ENCODE assay signal across 26 cellular contexts in the genomic region with DNA sequence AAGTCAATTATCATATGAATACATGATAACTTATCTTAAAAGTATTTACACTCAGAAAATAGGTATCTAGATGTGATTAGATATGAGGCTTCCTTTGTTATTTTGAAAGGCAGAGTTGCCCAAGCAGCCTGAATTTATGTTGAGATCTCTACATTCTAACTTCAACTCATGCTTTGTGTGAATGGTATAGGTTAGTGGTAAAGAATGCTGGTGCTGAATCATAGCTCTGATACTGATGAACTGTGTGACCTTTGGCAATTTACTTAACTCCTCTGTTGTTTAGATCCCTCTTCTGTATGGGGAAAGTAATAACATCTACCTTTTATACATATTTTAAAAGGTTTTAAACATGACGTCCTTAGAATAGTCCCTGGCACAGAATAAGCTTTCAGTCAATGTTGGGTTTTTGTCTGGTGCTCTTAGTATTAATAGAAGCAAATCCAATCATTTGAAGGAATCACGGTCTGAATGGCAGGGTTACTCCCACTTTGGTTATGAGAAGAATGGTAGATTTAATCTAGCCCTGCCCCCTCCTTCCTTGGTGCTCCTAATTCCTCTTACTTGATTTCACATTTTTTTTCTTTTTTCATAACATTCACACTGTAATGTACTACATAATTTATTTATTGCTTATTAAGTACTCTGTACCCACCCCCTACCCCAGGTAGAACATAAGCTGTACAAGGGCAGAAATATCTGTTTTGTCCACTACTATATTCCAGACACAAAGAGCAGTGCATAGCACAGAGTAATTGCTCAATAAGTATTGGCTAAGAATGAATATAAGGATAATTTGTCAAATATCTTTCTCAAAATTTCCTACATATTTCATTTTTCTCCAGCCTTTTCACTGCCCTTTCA.
DNase-seq lines count a peak whose midpoint lies in the region; ATAC-seq and TF ChIP-seq lines count a peak whose summit lies in the region.
"Had no signal": no experiment of that assay in that cellular context is flagged by ENCODE, and none has a peak within 500 bp of the region (broad histone marks: within the 10 kb centered on the region; RNA-seq: fewer than 3 reads in every experiment).

No MANE protein-coding gene starts in this region.

- no TSS peak for BruUV-seq in Calu3 (replicated peaks; lab: Mats Ljungman, UMichigan)

- no peak overlapping the region for H3K23ac ChIP-seq in mesendoderm (ENCODE audit: low read length)

- POLR2A ChIA-PET in CD4-positive, alpha-beta T cell (lab: Charles Lee), result no interaction called here

- no peak overlapping the region for H2BK15ac ChIP-seq in mesendoderm (replicated peaks; ENCODE audit: low read depth)

- no peaks in the 10 kb centered on the region for H3K9me3 ChIP-seq in CD4-positive, alpha-beta T cell (ENCODE audit: control insufficient read depth, low read length)
- H3K9me3 ChIP-seq: esophagus muscularis mucosa, lower lobe of right lung, tibial artery had no signal

- peak overlapping the region; percentile 91 for H3K27ac Mint-ChIP-seq in Calu3 (ENCODE audit: unreplicated experiment)
- no peak overlapping the region for H3K27ac Mint-ChIP-seq in CD4-positive, alpha-beta T cell
- H3K27ac Mint-ChIP-seq: activated CD4-positive, alpha-beta T cell treated with anti-CD3 and anti-CD28 coated beads, Interleukin-2, amount 10 ng/mL, durations not matched to agents 7 days and 5 days; CD8-positive, alpha-beta memory T cell; neural progenitor cell; stimulated activated naive CD8-positive, alpha-beta T cell treated with anti-CD3 and anti-CD28 coated beads, Interleukin-15, Interleukin-2, amounts not matched to agents 100 ng/mL and 50 ng/mL, for 24 hours had no signal

- WGBS in mesendoderm (ENCODE audit: extremely low coverage, insufficient coverage, low lambda C conversion rate), result no CpG with 5 or more reads among the region's 2 CpGs

- no peak overlapping the region for H4K5ac ChIP-seq in mesendoderm (ENCODE audit: low read length)

- no peak overlapping the region for H2AK5ac ChIP-seq in mesendoderm (ENCODE audit: low read length)

- H3K36me3 ChIP-seq in mesendoderm (ENCODE audit: control insufficient read depth, insufficient read depth, low read length), result no peaks in the 10 kb centered on the region
- H3K36me3 ChIP-seq: esophagus muscularis mucosa, lower lobe of right lung, neural progenitor cell, tibial artery had no signal

- H3K4ac ChIP-seq in mesendoderm (ENCODE audit: low read depth, low read length), result no peak overlapping the region

- no peak overlapping the region for H4K8ac ChIP-seq in mesendoderm (ENCODE audit: low read depth, low read length)

- no peak for ATAC-seq in CD4-positive, alpha-beta T cell (ENCODE audit: poor library complexity)
- ATAC-seq: lower lobe of right lung had no signal

- no peak overlapping the region for H3K27ac ChIP-seq in mesendoderm (ENCODE audit: low read depth, low read length)
- H3K27ac ChIP-seq in CD4-positive, alpha-beta T cell (ENCODE audit: low read depth, low read length), result no peak overlapping the region
- H3K27ac ChIP-seq: esophagus muscularis mucosa, lower lobe of right lung, neural progenitor cell, tibial artery had no signal

- H3K36me3 Mint-ChIP-seq in Calu3 (ENCODE audit: insufficient read depth, unreplicated experiment), result peaks cover 8% of the 10 kb centered on the region
- no peaks in the 10 kb centered on the region for H3K36me3 Mint-ChIP-seq in CD4-positive, alpha-beta T cell (ENCODE audit: low read depth)
- H3K36me3 Mint-ChIP-seq: neural progenitor cell had no signal

- H2BK120ac ChIP-seq in mesendoderm (ENCODE audit: low read depth, low read length), result no peak overlapping the region

- peaks cover 54% of the 10 kb centered on the region for H3K4me1 Mint-ChIP-seq in Calu3 (ENCODE audit: low read depth, unreplicated experiment)
- no peaks in the 10 kb centered on the region for H3K4me1 Mint-ChIP-seq in CD4-positive, alpha-beta T cell (ENCODE audit: low read depth)
- H3K4me1 Mint-ChIP-seq: activated CD4-positive, alpha-beta T cell treated with anti-CD3 and anti-CD28 coated beads, Interleukin-2, amount 10 ng/mL, durations not matched to agents 7 days and 5 days; CD8-positive, alpha-beta memory T cell had no signal

- no peak overlapping the region for H3K4me3 Mint-ChIP-seq in Calu3 (ENCODE audit: low read depth, unreplicated experiment)
- H3K4me3 Mint-ChIP-seq in CD4-positive, alpha-beta T cell, result no peak overlapping the region
- H3K4me3 Mint-ChIP-seq: activated CD4-positive, alpha-beta T cell treated with anti-CD3 and anti-CD28 coated beads, Interleukin-2, amount 10 ng/mL, durations not matched to agents 7 days and 5 days; CD8-positive, alpha-beta memory T cell; neural progenitor cell; stimulated activated naive CD8-positive, alpha-beta T cell treated with anti-CD3 and anti-CD28 coated beads, Interleukin-15, Interleukin-2, amounts not matched to agents 100 ng/mL and 50 ng/mL, for 24 hours had no signal

- peaks cover 8% of the 10 kb centered on the region for H3K4me1 ChIP-seq in mesendoderm (ENCODE audit: control insufficient read depth, low read depth, low read length)
- H3K4me1 ChIP-seq: lower lobe of right lung, tibial artery had no signal

- DNase-seq in Calu3, result no peak
- DNase-seq in HT-29 (ENCODE audit: low spot score), result peak; percentile 27
- peak; percentile 83 for DNase-seq in amniotic epithelial cell (ENCODE audit: low read depth)
- peak; percentile 81 for DNase-seq in mesendoderm
- DNase-seq in CD4-positive, alpha-beta T cell, result no peak
- DNase-seq in posterior cingulate gyrus, result no peak
- DNase-seq in foreskin fibroblast, result no peak
- DNase-seq: activated CD4-positive, alpha-beta T cell treated with anti-CD3 and anti-CD28 coated beads, Interleukin-2, amount 10 ng/mL, durations not matched to agents 7 days and 5 days; activated CD8-positive, alpha-beta memory T cell treated with anti-CD3 and anti-CD28 coated beads, Interleukin-2, amount 50 U/mL, for 48 hours; activated naive CD4-positive, alpha-beta T cell; AML-193; CD8-positive, alpha-beta memory T cell; DMS53; KG1; kidney; lower lobe of right lung; MV-4-11; NCI-H2029; NCI-H345; NCI-H82; small intestine; T-helper 1 cell; tibial artery had no signal

- H3K18ac ChIP-seq in mesendoderm (ENCODE audit: low read length), result no peak overlapping the region

- H3K27me3 Mint-ChIP-seq in Calu3 (ENCODE audit: unreplicated experiment), result no peaks in the 10 kb centered on the region
- H3K27me3 Mint-ChIP-seq in CD4-positive, alpha-beta T cell, result no peaks in the 10 kb centered on the region
- H3K27me3 Mint-ChIP-seq: CD8-positive, alpha-beta memory T cell; stimulated activated naive CD8-positive, alpha-beta T cell treated with anti-CD3 and anti-CD28 coated beads, Interleukin-15, Interleukin-2, amounts not matched to agents 100 ng/mL and 50 ng/mL, for 24 hours had no signal

- intact Hi-C loops in Calu3 (cut with micrococcal nuclease; ENCODE audit: unreplicated experiment), result loop anchor here (5.0 kb wide), 4 partner anchors 72 to 218 kb away; no protein-coding TSS in a partner anchor
- intact Hi-C loops in CD4-positive, alpha-beta T cell (cut with DNase I, micrococcal nuclease), result no loop called here
- intact Hi-C loops in posterior cingulate gyrus (cut with DNase I), result no loop called here

- H3K79me2 ChIP-seq in mesendoderm (ENCODE audit: control insufficient read depth, insufficient read depth, low read length), result no peaks in the 10 kb centered on the region

- H3K56ac ChIP-seq in mesendoderm (ENCODE audit: low read length), result no peak overlapping the region

- H3K9me3 Mint-ChIP-seq in Calu3 (ENCODE audit: low read depth, unreplicated experiment), result no peaks in the 10 kb centered on the region
- H3K9me3 Mint-ChIP-seq in CD4-positive, alpha-beta T cell, result no peaks in the 10 kb centered on the region
- H3K9me3 Mint-ChIP-seq: activated CD4-positive, alpha-beta T cell treated with anti-CD3 and anti-CD28 coated beads, Interleukin-2, amount 10 ng/mL, durations not matched to agents 7 days and 5 days; CD8-positive, alpha-beta memory T cell; neural progenitor cell; stimulated activated naive CD8-positive, alpha-beta T cell treated with anti-CD3 and anti-CD28 coated beads, Interleukin-15, Interleukin-2, amounts not matched to agents 100 ng/mL and 50 ng/mL, for 24 hours had no signal

- H3K79me1 ChIP-seq in mesendoderm (ENCODE audit: low read length), result no peaks in the 10 kb centered on the region

- H3K9ac ChIP-seq in mesendoderm (ENCODE audit: low read length), result no peak overlapping the region
- H3K9ac ChIP-seq: neural progenitor cell had no signal

- H3K27me3 ChIP-seq in mesendoderm (ENCODE audit: insufficient read depth, low read length, poor library complexity), result no peaks in the 10 kb centered on the region
- no peaks in the 10 kb centered on the region for H3K27me3 ChIP-seq in CD4-positive, alpha-beta T cell (ENCODE audit: control insufficient read depth, insufficient read depth, low read length)
- H3K27me3 ChIP-seq: esophagus muscularis mucosa, neural progenitor cell, tibial artery had no signal

- TF ChIP-seq CTCF in Calu3 (IDR thresholded peaks at IDR 0.05; ENCODE audit: unreplicated experiment), result no peak
- TF ChIP-seq CTCF in CD4-positive, alpha-beta T cell (IDR thresholded peaks at IDR 0.05), result no peak
- no peak for TF ChIP-seq CTCF in foreskin fibroblast (IDR thresholded peaks at IDR 0.05; ENCODE audit: low read depth, low read length)

- H3K4me3 ChIP-seq in mesendoderm (ENCODE audit: low read length) (no peak overlapping the region), foreskin fibroblast (ENCODE audit: low read depth in 1 of 2, low read length in 2 of 2) (no peak overlapping the region)
- H3K4me3 ChIP-seq: esophagus muscularis mucosa, lower lobe of right lung, neural progenitor cell, tibial artery had no signal

- H3K4me2 ChIP-seq in mesendoderm (ENCODE audit: low read length), result no peak overlapping the region
- H3K4me2 ChIP-seq: neural progenitor cell had no signal

- H2BK5ac ChIP-seq in mesendoderm (ENCODE audit: low read length), result no peak overlapping the region

- CTCF ChIA-PET in Calu3 (lab: Charles Lee), result interaction anchor here (1.0 kb wide), 1 partner anchor 50 kb away, joined by 3 read pairs; no protein-coding TSS in a partner anchor
- CTCF ChIA-PET in CD4-positive, alpha-beta T cell (lab: Charles Lee), result no interaction called here

Comparison
In these comparisons a context has a peak if more than half of its experiments do, and no peak if none do; other contexts are left out.
1. DNase-seq: peak in HT-29 (single experiment), amniotic epithelial cell (single experiment) and mesendoderm (single experiment); none in Calu3 (single experiment), CD4-positive, alpha-beta T cell (0 of 10), posterior cingulate gyrus (0 of 10) and foreskin fibroblast (0 of 2).